Comparison of ENCODE assay signal across 8 cellular contexts in genomic region chr22:25081409-25081824, GRCh38.
DNase-seq lines count a peak whose midpoint lies in the region; ATAC-seq, FAIRE-seq and TF ChIP-seq lines count a peak whose summit lies in the region.

No MANE protein-coding gene starts in this region.

- H3K27ac ChIP-seq in PC-3 (ENCODE audit: low read length) (no peak overlapping the region), astrocyte (ENCODE audit: low read depth, low read length) (no peak overlapping the region), transverse colon (no peak overlapping the region)

- H3K36me3 Mint-ChIP-seq in astrocyte (ENCODE audit: low read depth, unreplicated experiment) = no peaks in the 10 kb centered on the region

- H2AFZ ChIP-seq in PC-3 (ENCODE audit: low read length) (no peak overlapping the region), astrocyte (ENCODE audit: low read depth, low read length) (no peak overlapping the region)

- no peaks in the 10 kb centered on the region for H3F3A ChIP-seq in PC-3 (ENCODE audit: low read length, unreplicated experiment)

- DNase-seq in AG08395 (ENCODE audit: low spot score) (peak; percentile 46), PC-3 (peak; percentile 33), astrocyte (ENCODE audit: low read depth) (no peak), kidney glomerular epithelial cell (lab: John Stamatoyannopoulos, UW) (peak; percentile 20), transverse colon (peak; percentile 41), sciatic nerve (ENCODE audit: low spot score) (no peak), LoVo (ENCODE audit: low spot score) (no peak)

- H3K4me3 Mint-ChIP-seq in astrocyte (ENCODE audit: unreplicated experiment) = peak overlapping the region; percentile 36

- H3K27ac Mint-ChIP-seq in astrocyte (ENCODE audit: unreplicated experiment) = no peak overlapping the region

- TF ChIP-seq CTCF in GM12873 (IDR thresholded peaks at IDR 0.05; ENCODE audit: insufficient read depth, low read depth, low read length, missing control alignments) = peak; percentile 76
- peak; percentile 69 for TF ChIP-seq CTCF in PC-3 (conservative IDR thresholded peaks at IDR 0.05; ENCODE audit: low read depth, low read length)
- TF ChIP-seq CTCF in astrocyte (IDR thresholded peaks at IDR 0.05; ENCODE audit: insufficient read depth, low read depth, low read length) = peak; percentile 43
- TF ChIP-seq CTCF in transverse colon (IDR thresholded peaks at IDR 0.05) = peak; percentile 28 to 49 (median 40)

- H3K36me3 ChIP-seq in PC-3 (ENCODE audit: low read depth, low read length) (no peaks in the 10 kb centered on the region), astrocyte (ENCODE audit: insufficient read depth, low read length) (no peaks in the 10 kb centered on the region), transverse colon (no peaks in the 10 kb centered on the region)

- 0 to 29% methylated on average over 1 to 3 of the region's 3 CpGs for WGBS in transverse colon (ENCODE audit: low coverage in 1 of 2), 2 donors

- H3K9me2 ChIP-seq in PC-3 (replicated peaks; ENCODE audit: low read length) = no peaks in the 10 kb centered on the region

- H3K27me3 Mint-ChIP-seq in astrocyte (ENCODE audit: low read depth, unreplicated experiment) = peaks cover 6% of the 10 kb centered on the region

- no peak overlapping the region for H3K4me3 ChIP-seq in PC-3 (ENCODE audit: low read length)
- H3K4me3 ChIP-seq in astrocyte (ENCODE audit: insufficient read depth, low read depth, low read length) = no peak overlapping the region
- H3K4me3 ChIP-seq in transverse colon = no peak overlapping the region

- H3K4me1 Mint-ChIP-seq in astrocyte (ENCODE audit: low read depth, unreplicated experiment) = peaks cover 9% of the 10 kb centered on the region

- no peak for FAIRE-seq in astrocyte (lab: Jason Lieb, UNC)

- H3K27me3 ChIP-seq in PC-3 (ENCODE audit: low read length) (no peaks in the 10 kb centered on the region), astrocyte (ENCODE audit: insufficient read depth, low read length) (no peaks in the 10 kb centered on the region), transverse colon (no peaks in the 10 kb centered on the region)

- BruUV-seq in PC-3 (replicated peaks; lab: Mats Ljungman, UMichigan) = no TSS peak

- in situ Hi-C loops in transverse colon (cut with MboI; ENCODE audit: low pct_ligation_motif_present in 1 of 4, low pct_unique_long_range_greater_than_20kb in 1 of 4, low sequenced_read_pairs in 3 of 4) = no loop called here

- POLR2A ChIA-PET in PC-3 (lab: Charles Lee; ENCODE audit: unreplicated experiment) = no interaction called here

- H3K79me2 ChIP-seq in PC-3 (ENCODE audit: low read length) (no peaks in the 10 kb centered on the region), astrocyte (ENCODE audit: insufficient read depth, low read length) (no peaks in the 10 kb centered on the region)

- no peak for TF ChIP-seq POLR2A in transverse colon (IDR thresholded peaks at IDR 0.05)

- H3K4me1 ChIP-seq in PC-3 (ENCODE audit: insufficient read depth, low read length) (no peaks in the 10 kb centered on the region), astrocyte (ENCODE audit: insufficient read depth, low read length) (no peaks in the 10 kb centered on the region), transverse colon (peaks cover 2 to 11% (median 7%) of the 10 kb centered on the region in 4 donors)

- CTCF ChIA-PET in PC-3 (lab: Charles Lee) = interaction anchor here (0.6 kb wide), 1 partner anchor 30 kb away, joined by 6 read pairs; no protein-coding TSS in a partner anchor

- TF ChIP-seq EP300 in transverse colon (IDR thresholded peaks at IDR 0.05; ENCODE audit: low read depth) = no peak

- H3K9ac ChIP-seq in PC-3 (ENCODE audit: low read length) (no peak overlapping the region), astrocyte (ENCODE audit: low read length) (no peak overlapping the region)

- H3K9me3 ChIP-seq in PC-3 (ENCODE audit: low read length) (no peaks in the 10 kb centered on the region), astrocyte (ENCODE audit: insufficient read depth, low read depth, low read length) (no peaks in the 10 kb centered on the region), transverse colon (no peaks in the 10 kb centered on the region)

- H3K9me3 Mint-ChIP-seq in astrocyte (ENCODE audit: unreplicated experiment) = no peaks in the 10 kb centered on the region

- H4K20me1 ChIP-seq in PC-3 (ENCODE audit: low read length) (no peaks in the 10 kb centered on the region), astrocyte (ENCODE audit: insufficient read depth, low read length) (peaks cover 11% of the 10 kb centered on the region)

- ATAC-seq in PC-3 (no peak), sciatic nerve (no peak)

- H3K4me2 ChIP-seq in PC-3 (ENCODE audit: low read length) = no peak overlapping the region
- no peak overlapping the region for H3K4me2 ChIP-seq in astrocyte (ENCODE audit: low read length)

- intact Hi-C loops in PC-3 (cut with micrococcal nuclease) (no loop called here), transverse colon (cut with DNase I; ENCODE audit: low total_unique reads) (no loop called here), sciatic nerve (cut with DNase I) (no loop called here)

Comparison
In these comparisons a context has a peak if more than half of its experiments do, and no peak if none do; other contexts are left out.
1. DNase-seq: peak in AG08395 (single experiment), PC-3 (single experiment), kidney glomerular epithelial cell (single experiment) and transverse colon (single experiment); none in astrocyte (single experiment), sciatic nerve (single experiment) and LoVo (single experiment).
2. Peak in every context shown above with its lines, with median percentiles within 50 percentile points of each other: CTCF ChIP-seq.